ENCODE assay signal across 8 cellular contexts in genomic region chr17:32142038-32142856, GRCh38. TPM values are rescaled to one million over a fixed set of nuclear protein-coding genes. Genes with fewer than 3 reads are reported as not detected.
A peak's percentile ranks its signal among the peaks of the same experiment; 100 is the strongest.
DNase-seq lines count a peak whose midpoint lies in the region; ATAC-seq and TF ChIP-seq lines count a peak whose summit lies in the region.

RHOT1 (plus strand) TSS chr17:32142502; CDS start chr17:32142693, 191 bp downstream.

- H3K4me3 Mint-ChIP-seq in activated naive CD8-positive, alpha-beta T cell treated with anti-CD3 and anti-CD28 coated beads, Interleukin-2, amount 50 U/mL, for 24 hours: peak within 1 kb of the TSS; percentile 98

- peak within 1 kb of the TSS; percentile 87 for H2AFZ ChIP-seq in SU-DHL-6 (ENCODE audit: low read depth, low read length, severe bottlenecking)

- POLR2A ChIA-PET in HEK293 (lab: Yijun Ruan, JAX): interaction anchor here (0.5 to 2.1 kb wide), 8 partner anchors 9 to 394 kb away, joined by 3 to 8 read pairs (median 4); no protein-coding TSS in a partner anchor

- H3K9me2 ChIP-seq in SU-DHL-6 (replicated peaks; ENCODE audit: insufficient read depth, low read length): no peaks in the 10 kb centered on the region

- H3F3A ChIP-seq in SU-DHL-6 (ENCODE audit: insufficient read depth): peaks cover 4% of the 10 kb centered on the region

- no peaks in the 10 kb centered on the region for H3K27me3 ChIP-seq in SU-DHL-6 (ENCODE audit: low read length)
- no peaks in the 10 kb centered on the region for H3K27me3 ChIP-seq in heart left ventricle
- H3K27me3 ChIP-seq in upper lobe of right lung: no peaks in the 10 kb centered on the region

- H3K36me3 Mint-ChIP-seq in activated naive CD8-positive, alpha-beta T cell treated with anti-CD3 and anti-CD28 coated beads, Interleukin-2, amount 50 U/mL, for 24 hours (ENCODE audit: low read depth): no peaks in the 10 kb centered on the region

- H3K9ac ChIP-seq in SU-DHL-6 (ENCODE audit: low read length): peak within 1 kb of the TSS; percentile 88

- H3K4me3 ChIP-seq in HEK293 (ENCODE audit: low read depth, low read length) (peak within 1 kb of the TSS; percentile 98), SU-DHL-6 (ENCODE audit: insufficient read depth, low read length, poor library complexity, severe bottlenecking) (peak within 1 kb of the TSS; percentile 95), heart left ventricle (peak within 1 kb of the TSS; percentile 67 to 97 (median 85)), upper lobe of right lung (peak within 1 kb of the TSS; percentile 91)

- intact Hi-C loops in heart left ventricle (cut with DNase I): loop anchor here in 2 of 10 donors (2.0 to 5.0 kb wide), 2 partner anchors 135 kb away; partner anchors contain the start of gene LRRC37B (in 2 of the 2)
- intact Hi-C loops in posterior vena cava (cut with DNase I): loop anchor here in 1 of 2 donors (5.0 kb wide), 1 partner anchor 135 kb away; the partner anchor contains the start of gene LRRC37B
- intact Hi-C loops in upper lobe of right lung (cut with DNase I): no loop called here

- H3K27ac ChIP-seq in HEK293 (ENCODE audit: extremely low read depth, low read depth, low read length): peak within 1 kb of the TSS; percentile 96
- peak within 1 kb of the TSS; percentile 38 for H3K27ac ChIP-seq in SU-DHL-6 (ENCODE audit: low read depth, low read length)
- peak within 1 kb of the TSS; percentile 85 to 99 (median 94) for H3K27ac ChIP-seq in heart left ventricle
- peak within 1 kb of the TSS; percentile 97 for H3K27ac ChIP-seq in upper lobe of right lung

- DNase-seq in GM04504 (ENCODE audit: low read depth): peak; percentile 73
- peak; percentile 72 for DNase-seq in MV-4-11 (lab: John Stamatoyannopoulos, UW)
- DNase-seq in activated naive CD8-positive, alpha-beta T cell treated with anti-CD3 and anti-CD28 coated beads, Interleukin-2, amount 50 U/mL, for 24 hours: peak; percentile 77
- peak; percentile 77 to 87 (median 81) for DNase-seq in heart left ventricle
- DNase-seq in posterior vena cava (ENCODE audit: low spot score): peak; percentile 92
- peak; percentile 89 for DNase-seq in upper lobe of right lung

- H3K36me3 ChIP-seq in HEK293 (ENCODE audit: control insufficient read depth in 2 of 2, insufficient read depth in 1 of 2, low read length in 2 of 2) (peaks cover 4 to 7% of the 10 kb centered on the region in 2 experiments; a peak in 2 of 3 replicates), SU-DHL-6 (ENCODE audit: low read length) (no peaks in the 10 kb centered on the region), heart left ventricle (peaks cover 0 to 4% (median 0%) of the 10 kb centered on the region in 9 donors), upper lobe of right lung (no peaks in the 10 kb centered on the region)

- peak; percentile 70 for ATAC-seq in activated naive CD8-positive, alpha-beta T cell treated with anti-CD3 and anti-CD28 coated beads, Interleukin-2, amount 50 U/mL, for 24 hours
- peak; percentile 67 to 77 (median 72) for ATAC-seq in heart left ventricle
- ATAC-seq in upper lobe of right lung: peak; percentile 77

- H3K27ac Mint-ChIP-seq in activated naive CD8-positive, alpha-beta T cell treated with anti-CD3 and anti-CD28 coated beads, Interleukin-2, amount 50 U/mL, for 24 hours: peak within 1 kb of the TSS; percentile 89

- 0 to 1% (median 0%) methylated on average over 20 to 84 of the region's 84 CpGs for WGBS in heart left ventricle, 4 donors

- H3K79me2 ChIP-seq in SU-DHL-6 (ENCODE audit: insufficient read depth, low read length): peaks cover 34% of the 10 kb centered on the region

- peak in 1 of 2 donors; percentile 29 for TF ChIP-seq POLR2A in heart left ventricle (IDR thresholded peaks at IDR 0.05)

- H3K27me3 Mint-ChIP-seq in activated naive CD8-positive, alpha-beta T cell treated with anti-CD3 and anti-CD28 coated beads, Interleukin-2, amount 50 U/mL, for 24 hours: no peaks in the 10 kb centered on the region

- H3K4me1 Mint-ChIP-seq in activated naive CD8-positive, alpha-beta T cell treated with anti-CD3 and anti-CD28 coated beads, Interleukin-2, amount 50 U/mL, for 24 hours: peaks cover 30% of the 10 kb centered on the region

- no peaks in the 10 kb centered on the region for H4K20me1 ChIP-seq in SU-DHL-6 (ENCODE audit: low read depth, low read length)

- H3K4me2 ChIP-seq in SU-DHL-6 (ENCODE audit: low read depth, low read length, poor library complexity, severe bottlenecking): peak within 1 kb of the TSS; percentile 88

- H3K9me3 Mint-ChIP-seq in activated naive CD8-positive, alpha-beta T cell treated with anti-CD3 and anti-CD28 coated beads, Interleukin-2, amount 50 U/mL, for 24 hours: no peaks in the 10 kb centered on the region

- H3K9me3 ChIP-seq in HEK293 (ENCODE audit: control insufficient read depth, insufficient read depth, low read depth, low read length): no peaks in the 10 kb centered on the region
- no peaks in the 10 kb centered on the region for H3K9me3 ChIP-seq in SU-DHL-6 (ENCODE audit: insufficient read depth, low read length)
- H3K9me3 ChIP-seq in heart left ventricle: no peaks in the 10 kb centered on the region
- H3K9me3 ChIP-seq in upper lobe of right lung: no peaks in the 10 kb centered on the region

- H3K4me1 ChIP-seq in HEK293 (ENCODE audit: control insufficient read depth, insufficient read depth, low read length) (peaks cover 5% of the 10 kb centered on the region; the same call in 1 of the 2 replicates), heart left ventricle (peaks cover 0 to 61% (median 17%) of the 10 kb centered on the region in 12 donors), upper lobe of right lung (peaks cover 19% of the 10 kb centered on the region)

- peak; percentile 66; the same call in 1 of the 2 replicates for TF ChIP-seq CTCF in HEK293 (tag by site-specific recombination; IDR thresholded peaks at IDR 0.05)
- TF ChIP-seq CTCF in SU-DHL-6 (IDR thresholded peaks at IDR 0.05; ENCODE audit: insufficient read depth, low read length, poor library complexity, severe bottlenecking): peak; percentile 14
- peak; percentile 26 to 81 (median 64) for TF ChIP-seq CTCF in heart left ventricle (IDR thresholded peaks at IDR 0.05)
- peak; percentile 65 for TF ChIP-seq CTCF in upper lobe of right lung (IDR thresholded peaks at IDR 0.05)

- CTCF ChIA-PET in HEK293 (lab: Yijun Ruan, JAX): interaction anchor here (0.6 to 8.3 kb wide), 11 partner anchors 8 to 274 kb away, joined by 3 to 68 read pairs (median 3); no protein-coding TSS in a partner anchor

TF ChIP-seq in HEK293, 187 proteins besides CTCF, POLR2A, EP300 and RAD21 (continues in another document):
- TF ChIP-seq ZNF404 (tag by site-specific recombination; IDR thresholded peaks at IDR 0.05) (no peak), ZSCAN5A (tag by site-specific recombination; IDR thresholded peaks at IDR 0.05) (no peak), ZNF239 (tag by site-specific recombination; IDR thresholded peaks at IDR 0.05) (no peak), EGR2 (tag by site-specific recombination; IDR thresholded peaks at IDR 0.05; ENCODE audit: low read depth) (0 out of 2 replicates have a peak, but pooled peaks have one; percentile 19), ZNF785 (tag by site-specific recombination; IDR thresholded peaks at IDR 0.05) (no peak), ZNF311 (tag by site-specific recombination; IDR thresholded peaks at IDR 0.05; ENCODE audit: borderline replicate concordance) (no peak), ZBTB8A (tag by site-specific recombination; IDR thresholded peaks at IDR 0.05) (peak; percentile 69), ZNF366 (tag by site-specific recombination; conservative IDR thresholded peaks at IDR 0.05) (no peak), ZNF629 (tag by site-specific recombination; IDR thresholded peaks at IDR 0.05) (peak; percentile 55; the same call in 1 of the 2 replicates), ZNF654 (tag by site-specific recombination; IDR thresholded peaks at IDR 0.05; ENCODE audit: low read depth) (no peak), SCRT2 (tag by site-specific recombination; IDR thresholded peaks at IDR 0.05) (no peak), ZNF561 (tag by site-specific recombination; IDR thresholded peaks at IDR 0.05; ENCODE audit: borderline replicate concordance) (peak; percentile 71), ZNF600 (tag by site-specific recombination; IDR thresholded peaks at IDR 0.05) (peak; percentile 96), ZNF280C (tag by site-specific recombination; IDR thresholded peaks at IDR 0.05) (no peak)

RNA-seq across cellular contexts. Expression of gene RHOT1, which starts in this region (rescaled TPM):
- total RNA-seq in heart left ventricle (10 to 100 TPM; 41.5 to 76.8 (median 54.4) TPM), posterior vena cava (10 to 100 TPM; 37.9 to 45.6 TPM), upper lobe of right lung (46.6 TPM)
- 10 to 100 TPM; 43.5 to 53.5 TPM for polyA plus RNA-seq in heart left ventricle

Comparison
In these comparisons a context has a peak if more than half of its experiments do, and no peak if none do; other contexts are left out.
1. Peak in every context shown above with its lines: DNase-seq, ATAC-seq, H3K4me3 ChIP-seq and H3K27ac ChIP-seq.
2. H3K27ac ChIP-seq: peak in every context shown above with its lines; median percentile 97 in upper lobe of right lung; 96 in HEK293; 94 in heart left ventricle; 38 in SU-DHL-6.
3. CTCF ChIP-seq: peak in every context shown above with its lines; median percentile 66 in HEK293; 65 in upper lobe of right lung; 64 in heart left ventricle; 14 in SU-DHL-6.